20 cellular contexts compared by ENCODE assay signal in the genomic region with DNA sequence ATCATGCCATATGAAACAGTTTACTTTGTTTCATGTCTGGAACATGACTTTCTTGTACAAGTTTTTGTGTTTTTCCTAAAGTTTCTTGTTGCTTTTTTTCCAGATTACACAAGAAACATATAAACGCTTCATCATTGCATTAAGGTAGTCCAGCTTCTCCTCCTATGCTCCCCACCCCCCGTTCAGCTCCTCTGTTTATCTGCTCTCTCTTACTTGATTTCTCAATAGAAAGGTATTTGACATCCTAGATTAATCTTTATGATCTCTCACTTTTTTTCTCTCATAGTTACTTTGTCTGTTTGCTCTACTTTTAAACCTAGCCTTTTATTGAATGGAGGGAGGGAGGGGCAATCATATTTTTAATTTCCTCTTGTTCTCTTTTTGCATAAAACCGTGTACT. TPM values are rescaled to one million over a fixed set of nuclear protein-coding genes. Genes with fewer than 3 reads are reported as not detected.
A peak's percentile ranks its signal among the peaks of the same experiment; 100 is the strongest.
DNase-seq lines count a peak whose midpoint lies in the region; ATAC-seq and TF ChIP-seq lines count a peak whose summit lies in the region.
"Had no signal": no experiment of that assay in that cellular context is flagged by ENCODE, and none has a peak within 500 bp of the region (broad histone marks: within the 10 kb centered on the region; RNA-seq: fewer than 3 reads in every experiment).

No MANE protein-coding gene starts in this region.

- WGBS in prostate gland, result 26% methylated on average over 3 of the region's 3 CpGs

- no peaks in the 10 kb centered on the region for H3K27me3 ChIP-seq in prostate gland (replicated peaks; ENCODE audit: insufficient read depth)
- H3K27me3 ChIP-seq: ovary had no signal

- intact Hi-C loops in prostate gland (cut with DNase I), result no loop called here

- no peak for TF ChIP-seq POLR2A in prostate gland (IDR thresholded peaks at IDR 0.05)

- ATAC-seq in GM21381 (IDR thresholded peaks at IDR 0.05; ENCODE audit: unreplicated experiment) (no peak), omental fat pad (ENCODE audit: low FRiP score) (no peak)
- ATAC-seq: activated T-cell treated with anti-CD3 and anti-CD28 coated beads, Interleukin-2, amount 50 U/mL, for 4 hours; stimulated activated effector memory CD8-positive, alpha-beta T cell treated with anti-CD3 and anti-CD28 coated beads, Interleukin-12 subunit alpha, Interleukin-12 subunit beta, amount 100 ng/mL, for 72 hours had no signal

- no peaks in the 10 kb centered on the region for H3K9me3 ChIP-seq in prostate gland
- H3K9me3 ChIP-seq: ovary had no signal

- peak; percentile 21 for DNase-seq in GM03348 (ENCODE audit: low spot score)
- DNase-seq in fibroblast of the aortic adventitia (ENCODE audit: low read depth), result peak; percentile 57
- DNase-seq in prostate gland (ENCODE audit: low spot score), result peak; percentile 65
- no peak for DNase-seq in RKO (ENCODE audit: low spot score)
- no peak for DNase-seq in stimulated activated CD4-positive, alpha-beta T cell treated with anti-CD3 and anti-CD28 coated beads, Interleukin-12 subunit alpha, Interleukin-12 subunit beta, amount 100 ng/mL, for 4 hours
- no peak for DNase-seq in omental fat pad (ENCODE audit: low spot score)
- DNase-seq: activated CD4-positive, alpha-beta T cell treated with anti-CD3 and anti-CD28 coated beads for 1 hour; activated CD8-positive, alpha-beta memory T cell treated with anti-CD3 and anti-CD28 coated beads for 24 hours; activated naive CD4-positive, alpha-beta T cell treated with anti-CD3 and anti-CD28 coated beads for 36 hours; activated T-cell treated with anti-CD3 and anti-CD28 coated beads, Interleukin-2, amount 50 U/mL, for 4 hours; aorta; DMS53; NCI-H1105; NCI-H2029 treated with DMSO at 0.1 percent for 48 hours; NCI-H446; ovary had no signal

- H3K27ac ChIP-seq in VCaP (peak overlapping the region; percentile 80), prostate gland (peak overlapping the region; percentile 21 to 25)
- H3K27ac ChIP-seq: RWPE1 had no signal

- H3K36me3 ChIP-seq in prostate gland, result no peaks in the 10 kb centered on the region
- H3K36me3 ChIP-seq: ovary had no signal

- H3K4me3 ChIP-seq in fibroblast of the aortic adventitia (ENCODE audit: low read depth, low read length) (no peak overlapping the region), prostate gland (no peak overlapping the region)
- H3K4me3 ChIP-seq: ovary had no signal

- TF ChIP-seq CTCF in VCaP (conservative IDR thresholded peaks at IDR 0.05) (no peak), fibroblast of the aortic adventitia (IDR thresholded peaks at IDR 0.05; ENCODE audit: insufficient read depth, low read length) (no peak), prostate gland (IDR thresholded peaks at IDR 0.05) (no peak), omental fat pad (IDR thresholded peaks at IDR 0.05) (no peak)

- peaks cover 5% of the 10 kb centered on the region for H3K4me1 ChIP-seq in prostate gland (replicated peaks)

RNA-seq across cellular contexts. Expression of gene SLC40A1, which starts 25.3 kb away (rescaled TPM):
- total RNA-seq in fibroblast of the aortic adventitia (ENCODE audit: low replicate concordance) (19.7 and 306 TPM in 2 replicates), prostate gland (100 to 1,000 TPM in 1 of 2 donors, 10 to 100 TPM in 1; 86.7 to 169 TPM), omental fat pad (100 to 1,000 TPM in 3 of 4 donors, 10 to 100 TPM in 1; 34.8 to 227 (median 108) TPM)

Comparison
In these comparisons a context has a peak if more than half of its experiments do, and no peak if none do; other contexts are left out.
1. DNase-seq: peak in GM03348 (single experiment), fibroblast of the aortic adventitia (single experiment) and prostate gland (single experiment); none in RKO (single experiment), stimulated activated CD4-positive, alpha-beta T cell treated with anti-CD3 and anti-CD28 coated beads, Interleukin-12 subunit alpha, Interleukin-12 subunit beta, amount 100 ng/mL, for 4 hours (single experiment) and omental fat pad (single experiment).